In the genomic region with DNA sequence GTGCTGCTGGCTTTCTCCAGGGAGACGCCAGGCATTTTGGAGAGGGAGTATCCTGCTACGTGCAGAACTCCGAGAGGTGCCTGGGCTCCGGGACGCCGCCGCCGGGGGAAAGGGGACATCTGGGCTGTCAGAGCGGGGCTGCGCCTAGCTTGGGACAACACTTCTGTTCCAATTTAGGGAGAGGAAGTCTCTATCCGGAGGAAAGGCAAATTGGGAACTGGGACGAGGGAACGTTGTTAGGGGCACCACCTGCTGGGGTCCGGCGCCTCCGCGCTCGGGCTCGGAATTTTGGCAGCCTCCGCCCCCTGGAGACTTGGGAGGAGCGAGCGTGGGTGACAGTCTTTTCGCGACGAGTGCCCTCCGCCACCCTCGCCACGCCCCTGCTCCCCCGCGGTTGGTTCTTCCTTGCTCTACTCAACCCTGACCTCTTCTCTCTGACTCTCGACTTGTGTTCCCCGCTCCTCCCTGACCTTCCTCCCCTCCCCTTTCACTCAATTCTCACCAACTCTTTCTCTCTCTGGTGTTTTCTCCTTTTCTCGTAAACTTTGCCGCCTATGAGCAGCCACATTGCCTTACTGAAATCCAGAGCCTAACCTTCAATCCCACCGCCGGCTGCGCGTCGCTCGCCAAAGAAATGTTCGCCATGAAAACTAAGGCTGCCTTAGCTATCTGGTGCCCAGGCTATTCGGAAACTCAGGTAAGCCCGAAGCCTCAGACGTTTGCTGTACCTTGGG, we compare ENCODE assay signal across 2 cellular contexts.
TF ChIP-seq lines count a peak whose summit lies in the region.

No MANE protein-coding gene starts in this region.

TF ChIP-seq in GM23338, 12 proteins besides CTCF, POLR2A, EP300 and RAD21 (continues in another document):
- TF ChIP-seq EZH2 (IDR thresholded peaks at IDR 0.05; ENCODE audit: low read depth, unreplicated experiment) (no peak), STAT1 (IDR thresholded peaks at IDR 0.05; ENCODE audit: unreplicated experiment) (no peak), ZNF462 (CRISPR knock-in tag; IDR thresholded peaks at IDR 0.05) (no peak), JUNB (IDR thresholded peaks at IDR 0.05; ENCODE audit: unreplicated experiment) (no peak), EZH2phosphoT487 (IDR thresholded peaks at IDR 0.05; ENCODE audit: unreplicated experiment) (no peak), NANOG (IDR thresholded peaks at IDR 0.05; ENCODE audit: borderline replicate concordance) (no peak), ZNF331 (CRISPR knock-in tag; IDR thresholded peaks at IDR 0.05; ENCODE audit: low read depth) (no peak), CREB1 (CRISPR knock-in tag; IDR thresholded peaks at IDR 0.05; ENCODE audit: low read depth) (no peak)
- TF ChIP-seq, protein P1, sequence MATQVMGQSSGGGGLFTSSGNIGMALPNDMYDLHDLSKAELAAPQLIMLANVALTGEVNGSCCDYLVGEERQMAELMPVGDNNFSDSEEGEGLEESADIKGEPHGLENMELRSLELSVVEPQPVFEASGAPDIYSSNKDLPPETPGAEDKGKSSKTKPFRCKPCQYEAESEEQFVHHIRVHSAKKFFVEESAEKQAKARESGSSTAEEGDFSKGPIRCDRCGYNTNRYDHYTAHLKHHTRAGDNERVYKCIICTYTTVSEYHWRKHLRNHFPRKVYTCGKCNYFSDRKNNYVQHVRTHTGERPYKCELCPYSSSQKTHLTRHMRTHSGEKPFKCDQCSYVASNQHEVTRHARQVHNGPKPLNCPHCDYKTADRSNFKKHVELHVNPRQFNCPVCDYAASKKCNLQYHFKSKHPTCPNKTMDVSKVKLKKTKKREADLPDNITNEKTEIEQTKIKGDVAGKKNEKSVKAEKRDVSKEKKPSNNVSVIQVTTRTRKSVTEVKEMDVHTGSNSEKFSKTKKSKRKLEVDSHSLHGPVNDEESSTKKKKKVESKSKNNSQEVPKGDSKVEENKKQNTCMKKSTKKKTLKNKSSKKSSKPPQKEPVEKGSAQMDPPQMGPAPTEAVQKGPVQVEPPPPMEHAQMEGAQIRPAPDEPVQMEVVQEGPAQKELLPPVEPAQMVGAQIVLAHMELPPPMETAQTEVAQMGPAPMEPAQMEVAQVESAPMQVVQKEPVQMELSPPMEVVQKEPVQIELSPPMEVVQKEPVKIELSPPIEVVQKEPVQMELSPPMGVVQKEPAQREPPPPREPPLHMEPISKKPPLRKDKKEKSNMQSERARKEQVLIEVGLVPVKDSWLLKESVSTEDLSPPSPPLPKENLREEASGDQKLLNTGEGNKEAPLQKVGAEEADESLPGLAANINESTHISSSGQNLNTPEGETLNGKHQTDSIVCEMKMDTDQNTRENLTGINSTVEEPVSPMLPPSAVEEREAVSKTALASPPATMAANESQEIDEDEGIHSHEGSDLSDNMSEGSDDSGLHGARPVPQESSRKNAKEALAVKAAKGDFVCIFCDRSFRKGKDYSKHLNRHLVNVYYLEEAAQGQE (IDR thresholded peaks at IDR 0.05; ENCODE audit: unreplicated experiment): no peak

TF ChIP-seq in HepG2, 621 proteins besides CTCF, POLR2A, EP300 and RAD21:
- TF ChIP-seq ATM (IDR thresholded peaks at IDR 0.05; ENCODE audit: borderline replicate concordance): no peak
- no peak for TF ChIP-seq ZNF792 (CRISPR knock-in tag; IDR thresholded peaks at IDR 0.05)
- no peak for TF ChIP-seq IRF2 (CRISPR knock-in tag; IDR thresholded peaks at IDR 0.05)
- no peak for TF ChIP-seq JARID2 (CRISPR knock-in tag; IDR thresholded peaks at IDR 0.05; ENCODE audit: insufficient replicate concordance)
- TF ChIP-seq ZNF687 (CRISPR knock-in tag; IDR thresholded peaks at IDR 0.05): peak; percentile 14; the same call in 1 of the 2 replicates
- no peak for TF ChIP-seq ZNF644 (CRISPR knock-in tag; IDR thresholded peaks at IDR 0.05; ENCODE audit: low read depth)
- no peak for TF ChIP-seq ARHGAP35 (CRISPR knock-in tag; IDR thresholded peaks at IDR 0.05; ENCODE audit: borderline replicate concordance)
- TF ChIP-seq EZH2 (conservative IDR thresholded peaks at IDR 0.05; ENCODE audit: low read depth, low read length): 0 out of 2 replicates have a peak, but pooled peaks have one; percentile 54
- no peak for TF ChIP-seq ZNF224 (CRISPR knock-in tag; IDR thresholded peaks at IDR 0.05)
- TF ChIP-seq SOX5 (CRISPR knock-in tag; IDR thresholded peaks at IDR 0.05; ENCODE audit: borderline replicate concordance): no peak
- TF ChIP-seq ZBTB44 (CRISPR knock-in tag; IDR thresholded peaks at IDR 0.05): no peak
